In genomic region chr5:179188636-179189035, GRCh38 we compare ENCODE assay signal across 22 cellular contexts.
"Had no signal": no experiment of that assay in that cellular context is flagged by ENCODE, and none has a peak within 500 bp of the region (broad histone marks: within the 10 kb centered on the region; RNA-seq: fewer than 3 reads in every experiment).

No MANE protein-coding gene starts in this region.

- DNase-seq: activated B cell treated with CpG ODN at 0.5 μM for 24 hours; activated CD4-positive, alpha-beta memory T cell treated with anti-CD3 and anti-CD28 coated beads for 36 hours; activated CD4-positive, alpha-beta T cell treated with anti-CD3 and anti-CD28 coated beads, Interleukin-2, amount 10 ng/mL, durations not matched to agents 7 days and 5 days; activated CD8-positive, alpha-beta memory T cell treated with anti-CD3 and anti-CD28 coated beads for 24 hours; activated effector memory CD4-positive, alpha-beta T cell treated with anti-CD3 and anti-CD28 coated beads, Interleukin-2, amount 50 U/mL, for 16 hours; activated naive CD4-positive, alpha-beta T cell treated with Interleukin-2 at 50 U/mL for 16 hours; activated naive CD8-positive, alpha-beta T cell treated with anti-CD3 and anti-CD28 coated beads, Interleukin-2, amount 50 U/mL, for 24 hours; activated T-cell treated with anti-CD3 and anti-CD28 coated beads, Interleukin-2, amount 50 U/mL, for 4 hours; amniotic stem cell; Karpas-422; NCI-H1105 treated with DMSO at 0.1 percent for 48 hours; NCI-H1436 treated with DMSO at 0.1 percent for 48 hours; NCI-H187; NCI-H2081; NCI-H446; NCI-H524; PC-9; T-cell; T-helper 2 cell; T1000 had no signal

- ATAC-seq: activated naive CD4-positive, alpha-beta T cell treated with anti-CD3 and anti-CD28 coated beads, Interleukin-2, amount 50 U/mL, for 72 hours; activated naive CD8-positive, alpha-beta T cell treated with anti-CD3 and anti-CD28 coated beads, Interleukin-2, amount 50 U/mL, for 24 hours; activated T-cell treated with anti-CD3 and anti-CD28 coated beads, Interleukin-2, amount 50 U/mL, for 4 hours; T-cell had no signal

- H3K27ac ChIP-seq: PC-9, SK-N-MC had no signal

- H3K4me3 ChIP-seq: PC-9, SK-N-MC had no signal
